In genomic region chr12:452667-453210, GRCh38 we compare ENCODE assay signal across 2 cellular contexts.
TF ChIP-seq lines count a peak whose summit lies in the region.

No MANE protein-coding gene starts in this region.

TF ChIP-seq in A549, 52 proteins besides CTCF, POLR2A, EP300 and RAD21 (continued from another document):
- TF ChIP-seq ESRRA (IDR thresholded peaks at IDR 0.05; ENCODE audit: borderline replicate concordance, low read length): no peak
- TF ChIP-seq, protein P1, sequence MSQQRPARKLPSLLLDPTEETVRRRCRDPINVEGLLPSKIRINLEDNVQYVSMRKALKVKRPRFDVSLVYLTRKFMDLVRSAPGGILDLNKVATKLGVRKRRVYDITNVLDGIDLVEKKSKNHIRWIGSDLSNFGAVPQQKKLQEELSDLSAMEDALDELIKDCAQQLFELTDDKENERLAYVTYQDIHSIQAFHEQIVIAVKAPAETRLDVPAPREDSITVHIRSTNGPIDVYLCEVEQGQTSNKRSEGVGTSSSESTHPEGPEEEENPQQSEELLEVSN (IDR thresholded peaks at IDR 0.05; ENCODE audit: borderline replicate concordance, low read depth): no peak
- TF ChIP-seq CBX8 (IDR thresholded peaks at IDR 0.05): no peak
- TF ChIP-seq CEBPB (IDR thresholded peaks at IDR 0.05): no peak
TF ChIP-seq in A549: peak in this region for 0.

TF ChIP-seq in GM23338, 12 proteins besides CTCF, POLR2A, EP300 and RAD21:
- TF ChIP-seq ZNF462 (CRISPR knock-in tag; IDR thresholded peaks at IDR 0.05) (no peak), JUNB (IDR thresholded peaks at IDR 0.05; ENCODE audit: unreplicated experiment) (no peak), EZH2 (IDR thresholded peaks at IDR 0.05; ENCODE audit: low read depth, unreplicated experiment) (no peak), ZNF114 (CRISPR knock-in tag; IDR thresholded peaks at IDR 0.05) (no peak), ZNF331 (CRISPR knock-in tag; IDR thresholded peaks at IDR 0.05; ENCODE audit: low read depth) (no peak), POLR2AphosphoS5 (IDR thresholded peaks at IDR 0.05; ENCODE audit: low read depth) (no peak), STAT1 (IDR thresholded peaks at IDR 0.05; ENCODE audit: unreplicated experiment) (no peak), REST (IDR thresholded peaks at IDR 0.05; ENCODE audit: unreplicated experiment) (no peak), NANOG (IDR thresholded peaks at IDR 0.05; ENCODE audit: borderline replicate concordance) (no peak), CREB1 (CRISPR knock-in tag; IDR thresholded peaks at IDR 0.05; ENCODE audit: low read depth) (no peak), EZH2phosphoT487 (IDR thresholded peaks at IDR 0.05; ENCODE audit: unreplicated experiment) (no peak)
- TF ChIP-seq, protein P2, sequence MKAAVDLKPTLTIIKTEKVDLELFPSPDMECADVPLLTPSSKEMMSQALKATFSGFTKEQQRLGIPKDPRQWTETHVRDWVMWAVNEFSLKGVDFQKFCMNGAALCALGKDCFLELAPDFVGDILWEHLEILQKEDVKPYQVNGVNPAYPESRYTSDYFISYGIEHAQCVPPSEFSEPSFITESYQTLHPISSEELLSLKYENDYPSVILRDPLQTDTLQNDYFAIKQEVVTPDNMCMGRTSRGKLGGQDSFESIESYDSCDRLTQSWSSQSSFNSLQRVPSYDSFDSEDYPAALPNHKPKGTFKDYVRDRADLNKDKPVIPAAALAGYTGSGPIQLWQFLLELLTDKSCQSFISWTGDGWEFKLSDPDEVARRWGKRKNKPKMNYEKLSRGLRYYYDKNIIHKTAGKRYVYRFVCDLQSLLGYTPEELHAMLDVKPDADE (IDR thresholded peaks at IDR 0.05): no peak
